ENCODE assay signal across 16 cellular contexts in the genomic region with DNA sequence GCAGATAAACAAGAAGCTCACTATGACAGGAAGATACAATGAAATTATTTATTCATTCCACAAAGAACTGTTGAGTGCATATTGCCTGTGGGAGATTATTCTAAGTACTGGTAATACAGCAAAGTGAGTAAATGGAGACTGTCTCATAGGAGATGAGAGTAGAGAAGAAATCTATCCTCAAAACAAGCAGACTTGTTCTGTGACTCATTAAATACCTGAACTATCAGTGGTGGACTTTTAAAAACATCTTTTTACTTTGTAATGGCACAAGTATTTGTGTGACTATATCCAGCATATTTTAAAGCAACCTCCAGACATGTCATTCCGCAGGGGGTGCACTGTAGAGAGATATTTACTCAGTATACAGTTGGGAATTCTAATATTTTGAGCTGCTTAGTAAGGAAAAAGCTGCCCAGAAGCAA.
DNase-seq lines count a peak whose midpoint lies in the region; ATAC-seq, FAIRE-seq and TF ChIP-seq lines count a peak whose summit lies in the region.
"Had no signal": no experiment of that assay in that cellular context is flagged by ENCODE, and none has a peak within 500 bp of the region (broad histone marks: within the 10 kb centered on the region; RNA-seq: fewer than 3 reads in every experiment).

No MANE protein-coding gene starts in this region.

- H3K36me3 ChIP-seq in bronchial epithelial cell (ENCODE audit: control insufficient read depth, insufficient read depth, low read length): no peaks in the 10 kb centered on the region
- peaks cover 0 to 7% of the 10 kb centered on the region in 2 experiments for H3K36me3 ChIP-seq in mesenchymal stem cell (ENCODE audit: control insufficient read depth in 1 of 2, insufficient read depth in 2 of 2, low read depth in 1 of 2, low read length in 2 of 2)
- no peaks in the 10 kb centered on the region for H3K36me3 ChIP-seq in neural progenitor cell

- no peaks in the 10 kb centered on the region for H3K79me2 ChIP-seq in neural progenitor cell (ENCODE audit: low read depth)

- H3K27me3 ChIP-seq in bronchial epithelial cell (ENCODE audit: control insufficient read depth, insufficient read depth, low read length) (no peaks in the 10 kb centered on the region), mesenchymal stem cell (ENCODE audit: control insufficient read depth in 1 of 2, insufficient read depth in 1 of 2, low read length in 2 of 2) (no peaks in the 10 kb centered on the region), neural progenitor cell (no peaks in the 10 kb centered on the region)
- H3K27me3 ChIP-seq: MG63 had no signal

- no peaks in the 10 kb centered on the region for H3K9me3 Mint-ChIP-seq in neural progenitor cell
- H3K9me3 Mint-ChIP-seq: type B pancreatic cell, WTC11 had no signal

- no peaks in the 10 kb centered on the region for H3K27me3 Mint-ChIP-seq in neural progenitor cell (ENCODE audit: insufficient read depth, low read depth)
- H3K27me3 Mint-ChIP-seq: T-cell, type B pancreatic cell had no signal

- H3K4me3 Mint-ChIP-seq in neural progenitor cell: no peak overlapping the region
- H3K4me3 Mint-ChIP-seq: activated naive CD4-positive, alpha-beta T cell treated with anti-CD3 and anti-CD28 coated beads for 36 hours; T-cell; type B pancreatic cell; WTC11 had no signal

- H3F3A ChIP-seq in neural progenitor cell (ENCODE audit: low read depth): no peaks in the 10 kb centered on the region

- no peaks in the 10 kb centered on the region for H3K79me1 ChIP-seq in mesenchymal stem cell (replicated peaks; ENCODE audit: low read length, poor library complexity, severe bottlenecking)

- 43% methylated on average over 1 of the region's 1 CpG for WGBS in mesenchymal stem cell

- TF ChIP-seq CTCF in bronchial epithelial cell (IDR thresholded peaks at IDR 0.05; ENCODE audit: insufficient read depth, low read length, severe bottlenecking) (no peak), neural progenitor cell (IDR thresholded peaks at IDR 0.05) (no peak)

- no peaks in the 10 kb centered on the region for H3K4me1 Mint-ChIP-seq in neural progenitor cell
- H3K4me1 Mint-ChIP-seq: T-cell had no signal

- DNase-seq in AG08395 (ENCODE audit: low spot score) (peak; percentile 74), HTR-8/SVneo (ENCODE audit: insufficient read length, low spot score) (peak; percentile 14), bronchial epithelial cell (ENCODE audit: low read depth) (peak; percentile 60), mesenchymal stem cell (peak; percentile 57), neural progenitor cell (ENCODE audit: low spot score) (no peak), Right ventricle myocardium superior (no peak)
- DNase-seq: activated naive CD4-positive, alpha-beta T cell treated with anti-CD3 and anti-CD28 coated beads for 36 hours; MG63; NCI-H1930; NCI-H524 treated with DMSO at 0.1 percent for 48 hours; PC-9; T-cell had no signal

- ATAC-seq in Right ventricle myocardium superior (ENCODE audit: poor library complexity) (no peak), HG03442 (IDR thresholded peaks at IDR 0.05; ENCODE audit: unreplicated experiment) (no peak), HG03039 (IDR thresholded peaks at IDR 0.05; ENCODE audit: unreplicated experiment) (no peak)
- ATAC-seq: T-cell, WTC11 had no signal

- no peak overlapping the region for H2BK12ac ChIP-seq in mesenchymal stem cell (ENCODE audit: low read length in 2 of 2)

- H4K20me1 ChIP-seq in neural progenitor cell (ENCODE audit: low read depth): no peaks in the 10 kb centered on the region

- H3K36me3 Mint-ChIP-seq in neural progenitor cell: peaks cover 7% of the 10 kb centered on the region
- H3K36me3 Mint-ChIP-seq: T-cell, type B pancreatic cell, WTC11 had no signal

- H3K9ac ChIP-seq in mesenchymal stem cell (ENCODE audit: low read length) (no peak overlapping the region), neural progenitor cell (no peak overlapping the region)

- H4K91ac ChIP-seq in mesenchymal stem cell (ENCODE audit: low read length): no peak overlapping the region

- H4K8ac ChIP-seq in mesenchymal stem cell (ENCODE audit: low read length): no peak overlapping the region

- no peak overlapping the region for H3K27ac Mint-ChIP-seq in neural progenitor cell
- H3K27ac Mint-ChIP-seq: activated naive CD4-positive, alpha-beta T cell treated with anti-CD3 and anti-CD28 coated beads for 36 hours; T-cell; type B pancreatic cell; WTC11 had no signal

- H3K4ac ChIP-seq in mesenchymal stem cell (ENCODE audit: low read depth in 1 of 2, low read length in 2 of 2): no peak overlapping the region

- intact Hi-C loops in Right ventricle myocardium superior (cut with DNase I): no loop called here

- H2BK120ac ChIP-seq in mesenchymal stem cell (ENCODE audit: low read depth, low read length): no peak overlapping the region

- FAIRE-seq in HTR-8/SVneo (lab: Jason Lieb, UNC): no peak
- FAIRE-seq in bronchial epithelial cell (lab: Jason Lieb, UNC): no peak

- no peak overlapping the region for H3K23ac ChIP-seq in mesenchymal stem cell (ENCODE audit: low read length in 2 of 2)

- H3K4me2 ChIP-seq in mesenchymal stem cell (ENCODE audit: low read length, poor library complexity, severe bottlenecking) (no peak overlapping the region), neural progenitor cell (no peak overlapping the region)
- H3K4me2 ChIP-seq: PC-9 had no signal

- H3K4me3 ChIP-seq in bronchial epithelial cell (ENCODE audit: low read depth, low read length) (no peak overlapping the region), mesenchymal stem cell (ENCODE audit: insufficient read depth in 1 of 2, low read depth in 1 of 2, low read length in 2 of 2) (no peak overlapping the region), neural progenitor cell (no peak overlapping the region)
- H3K4me3 ChIP-seq: MG63, PC-9 had no signal

- no peak overlapping the region for H3K14ac ChIP-seq in mesenchymal stem cell (ENCODE audit: low read length in 2 of 2)

- H2AFZ ChIP-seq in mesenchymal stem cell (ENCODE audit: low read depth, low read length): no peak overlapping the region
- H2AFZ ChIP-seq in neural progenitor cell (replicated peaks): no peak overlapping the region
- H2AFZ ChIP-seq: PC-9 had no signal

- peak overlapping the region; percentile 75 for H2AK5ac ChIP-seq in mesenchymal stem cell (ENCODE audit: low read length, severe bottlenecking)

- H3K4me1 ChIP-seq in mesenchymal stem cell (ENCODE audit: control insufficient read depth, insufficient read depth, low read depth, low read length) (peaks cover 3% of the 10 kb centered on the region), neural progenitor cell (no peaks in the 10 kb centered on the region)

- H3K9me3 ChIP-seq in mesenchymal stem cell (ENCODE audit: control insufficient read depth, low read length): no peaks in the 10 kb centered on the region
- no peaks in the 10 kb centered on the region for H3K9me3 ChIP-seq in neural progenitor cell (ENCODE audit: low read depth)
- H3K9me3 ChIP-seq: MG63 had no signal

- H2BK15ac ChIP-seq in mesenchymal stem cell (ENCODE audit: low read depth, poor library complexity, severe bottlenecking): no peak overlapping the region

- H3K27ac ChIP-seq in mesenchymal stem cell (ENCODE audit: low read length, poor library complexity, severe bottlenecking) (peak overlapping the region; percentile 88), neural progenitor cell (no peak overlapping the region)
- H3K27ac ChIP-seq: PC-9 had no signal

- H2BK5ac ChIP-seq in mesenchymal stem cell (ENCODE audit: low read depth, low read length, poor library complexity, severe bottlenecking): no peak overlapping the region

- no peak overlapping the region for H3K18ac ChIP-seq in mesenchymal stem cell (ENCODE audit: low read depth in 1 of 2, low read length in 2 of 2)

Comparison
In these comparisons a context has a peak if more than half of its experiments do, and no peak if none do; other contexts are left out.
1. DNase-seq: peak in AG08395 (single experiment), HTR-8/SVneo (single experiment), bronchial epithelial cell (single experiment) and mesenchymal stem cell (single experiment); none in neural progenitor cell (single experiment) and Right ventricle myocardium superior (single experiment).